9 cellular contexts compared by ENCODE assay signal in the genomic region with DNA sequence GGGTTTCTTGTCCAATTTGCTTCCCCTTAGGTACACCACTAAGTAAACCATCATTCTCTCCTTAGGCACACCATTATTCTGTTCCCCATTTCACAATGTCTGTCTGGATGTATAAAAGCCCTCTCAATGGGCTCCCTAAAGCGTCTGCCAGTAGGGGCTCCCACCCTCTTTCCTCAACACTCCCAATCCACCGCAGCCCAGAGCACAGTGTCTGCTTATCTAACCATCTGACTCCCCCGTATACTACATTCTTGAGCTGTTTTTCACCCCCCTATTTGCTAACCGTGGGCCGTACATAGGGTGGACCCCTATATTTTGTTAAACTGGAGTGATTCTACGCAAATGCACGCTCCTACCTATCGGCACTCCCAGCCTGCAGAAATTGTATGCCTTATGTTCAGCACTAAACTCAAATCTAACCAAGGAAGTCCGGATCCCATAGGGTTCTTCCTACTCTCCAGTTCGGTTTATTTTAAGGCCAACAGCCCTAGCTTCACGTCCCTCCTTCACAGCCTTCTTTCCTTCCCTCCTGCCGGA. TPM values are rescaled to one million over a fixed set of nuclear protein-coding genes. Genes with fewer than 3 reads are reported as not detected.
DNase-seq lines count a peak whose midpoint lies in the region; ATAC-seq, FAIRE-seq and TF ChIP-seq lines count a peak whose summit lies in the region.
"Had no signal": no experiment of that assay in that cellular context is flagged by ENCODE, and none has a peak within 500 bp of the region (broad histone marks: within the 10 kb centered on the region; RNA-seq: fewer than 3 reads in every experiment).

No MANE protein-coding gene starts in this region.

- peak overlapping the region; percentile 99 for H3K9ac ChIP-seq in keratinocyte (ENCODE audit: control insufficient read depth, extremely low read depth, insufficient read depth, low read length)

- peaks cover 39% of the 10 kb centered on the region for H3K79me2 ChIP-seq in keratinocyte (ENCODE audit: control insufficient read depth, insufficient read depth, low read length)

- DNase-seq in Ammon's horn (ENCODE audit: low spot score) (peak; percentile 31), NOMO-1 treated with dmso at 0.1 percent for 144 hours (lab: John Stamatoyannopoulos, UW; ENCODE audit: unreplicated experiment) (peak; percentile 56), brain microvascular endothelial cell (peak; percentile 23), keratinocyte (ENCODE audit: low read depth, low spot score) (peak; percentile 52), stomach (no peak), NK-92 (lab: John Stamatoyannopoulos, UW; ENCODE audit: unreplicated experiment) (no peak)

- H3K36me3 ChIP-seq in brain microvascular endothelial cell (replicated peaks) (peaks cover 14% of the 10 kb centered on the region), keratinocyte (ENCODE audit: control insufficient read depth in 2 of 2, extremely low read depth in 1 of 2, insufficient read depth in 2 of 2, low read length in 2 of 2) (peaks cover 9% of the 10 kb centered on the region in 2 experiments), stomach (peaks cover 8 to 15% (median 12%) of the 10 kb centered on the region in 4 donors)

- H3K4me3 ChIP-seq in brain microvascular endothelial cell (ENCODE audit: low read depth, low read length) (peak overlapping the region; percentile 97), keratinocyte (ENCODE audit: control insufficient read depth in 2 of 3, extremely low read depth in 1 of 3, insufficient read depth in 2 of 3, low read depth in 1 of 3, low read length in 3 of 3) (peak overlapping the region; percentile 49 to 83 (median 71)), stomach (peak overlapping the region; percentile 75 to 99 (median 91))

- no peak for TF ChIP-seq POLR2A in stomach (IDR thresholded peaks at IDR 0.05)

- TF ChIP-seq CTCF in brain microvascular endothelial cell (IDR thresholded peaks at IDR 0.05; ENCODE audit: low read depth, low read length, missing control alignments) (peak; percentile 58), keratinocyte (optimal IDR thresholded peaks at IDR 0.05 in 1 of 3, IDR thresholded peaks at IDR 0.05 in 1 of 3, conservative IDR thresholded peaks at IDR 0.05 in 1 of 3; ENCODE audit: extremely low read depth in 1 of 3, insufficient read depth in 2 of 3, low read length in 3 of 3) (peak in 2 of 3 experiments; percentile 12 to 17), stomach (IDR thresholded peaks at IDR 0.05) (no peak)

- peaks cover 6% of the 10 kb centered on the region for H4K20me1 ChIP-seq in keratinocyte (ENCODE audit: control insufficient read depth, extremely low read depth, insufficient read depth, low read length)

- H3K27ac ChIP-seq in brain microvascular endothelial cell = peak overlapping the region; percentile 32
- peak overlapping the region; percentile 98 for H3K27ac ChIP-seq in keratinocyte (ENCODE audit: control insufficient read depth, insufficient read depth, low read length)
- H3K27ac ChIP-seq in stomach = peak overlapping the region; percentile 78 to 97 (median 94)

- in situ Hi-C loops in brain microvascular endothelial cell (cut with HindIII; ENCODE audit: low pct_ligation_motif_present, low sequenced_read_pairs) = no loop called here

- H3K4me2 ChIP-seq in keratinocyte (ENCODE audit: control insufficient read depth, extremely low read depth, insufficient read depth, low read depth, low read length) = peak overlapping the region; percentile 97

- H3K9me3 ChIP-seq in keratinocyte (ENCODE audit: control insufficient read depth, low read depth, low read length) (no peaks in the 10 kb centered on the region), stomach (no peaks in the 10 kb centered on the region)

- H3K27me3 ChIP-seq in brain microvascular endothelial cell (replicated peaks) = no peaks in the 10 kb centered on the region
- no peaks in the 10 kb centered on the region for H3K27me3 ChIP-seq in keratinocyte (ENCODE audit: control insufficient read depth, extremely low read depth, insufficient read depth, low read length)
- peaks cover 0 to 32% (median 0%) of the 10 kb centered on the region in 3 donors for H3K27me3 ChIP-seq in stomach

- peak overlapping the region; percentile 69 for H2AFZ ChIP-seq in keratinocyte (ENCODE audit: control insufficient read depth, low read length)

- intact Hi-C loops in stomach (cut with DNase I; ENCODE audit: low total_unique reads) = no loop called here

- ATAC-seq in GM18502 (IDR thresholded peaks at IDR 0.05; ENCODE audit: poor library complexity, unreplicated experiment) (peak; percentile 24), HG03095 (IDR thresholded peaks at IDR 0.05; ENCODE audit: unreplicated experiment) (peak; percentile 7)

- peaks cover 34% of the 10 kb centered on the region for H3K4me1 ChIP-seq in keratinocyte (ENCODE audit: control insufficient read depth, extremely low read depth, insufficient read depth, low read length)
- peaks cover 8 to 37% (median 31%) of the 10 kb centered on the region in 4 donors for H3K4me1 ChIP-seq in stomach

- TF ChIP-seq EP300 in stomach (IDR thresholded peaks at IDR 0.05) = no peak

- no peaks in the 10 kb centered on the region for H3K9me1 ChIP-seq in keratinocyte (ENCODE audit: control insufficient read depth, extremely low read depth, insufficient read depth, low read length)

- dilution Hi-C loops in keratinocyte (cut with MboI; ENCODE audit: extremely low pct_ligation_motif_present, low sequenced_read_pairs) = no loop called here

- 0 to 1% (median 0%) methylated on average over 12 of the region's 12 CpGs for WGBS in stomach, 5 donors

- FAIRE-seq in keratinocyte (lab: Jason Lieb, UNC) = no peak

RNA-seq across cellular contexts. Expression of gene PSMD3, which starts 0.7 kb away (rescaled TPM):
- 97.1 to 169 TPM (median 108 TPM) in 3 replicates for polyA plus RNA-seq in keratinocyte
- polyA plus RNA-seq in keratinocyte (2011; ENCODE audit: low read depth) = 105 TPM
- polyA plus RNA-seq in keratinocyte (2011; cell fraction: cytosol; rRNA removed) = 108 and 128 TPM in 2 replicates
- polyA plus RNA-seq in keratinocyte (2011; cell fraction: nucleus; rRNA removed) = 162 and 174 TPM in 2 replicates
- polyA plus RNA-seq in keratinocyte (2012; ENCODE audit: low replicate concordance) = 129 and 159 TPM in 2 replicates
- 114 to 244 TPM (median 137 TPM) in 3 replicates for polyA minus RNA-seq in keratinocyte
- polyA minus RNA-seq in keratinocyte (2011; cell fraction: cytosol; rRNA and poly(A)+ RNA removed) = 90.9 TPM
- 61.0 and 68.6 TPM in 2 replicates for polyA minus RNA-seq in keratinocyte (2011; cell fraction: nucleus; rRNA and poly(A)+ RNA removed)
- 100 to 1,000 TPM in 1 of 5 donors, 10 to 100 TPM in 4; 13.4 to 140 (median 41.7) TPM for total RNA-seq in stomach
- polyA plus RNA-seq in stomach = 10 to 100 TPM; 45.9 to 53.8 (median 51.2) TPM

RNA-seq across cellular contexts. Expression of gene GSDMA, which starts 17.1 kb away (rescaled TPM):
- polyA plus RNA-seq in keratinocyte (5.0 to 9.8 TPM (median 8.5 TPM) in 3 replicates), stomach (under 1 TPM in 2 of 3 donors, not detected in 1; 0.08 to 0.92 TPM)
- 82.1 TPM for polyA plus RNA-seq in keratinocyte (2011; ENCODE audit: low read depth)
- 4.2 and 4.8 TPM in 2 replicates for polyA plus RNA-seq in keratinocyte (2011; cell fraction: cytosol; rRNA removed)
- polyA plus RNA-seq in keratinocyte (2011; cell fraction: nucleus; rRNA removed) = 6.4 and 7.4 TPM in 2 replicates
- polyA plus RNA-seq in keratinocyte (2012; ENCODE audit: low replicate concordance) = 6.5 and 78.8 TPM in 2 replicates
- 10.6 to 15.5 TPM (median 12.3 TPM) in 3 replicates for polyA minus RNA-seq in keratinocyte
- 2.9 TPM for polyA minus RNA-seq in keratinocyte (2011; cell fraction: cytosol; rRNA and poly(A)+ RNA removed)
- 4.3 and 6.3 TPM in 2 replicates for polyA minus RNA-seq in keratinocyte (2011; cell fraction: nucleus; rRNA and poly(A)+ RNA removed)
- total RNA-seq in stomach = not detected

RNA-seq across cellular contexts. Expression of gene CSF3, which starts 35.3 kb away (rescaled TPM):
- polyA plus RNA-seq in keratinocyte (0.19 to 0.84 TPM (median 0.76 TPM) in 3 replicates), stomach (10 to 100 TPM in 1 of 3 donors, 1 to 10 TPM in 2; 1.4 to 16.2 (median 4.0) TPM)
- polyA plus RNA-seq in keratinocyte (2011; ENCODE audit: low read depth) = not detected
- 0.26 and 0.30 TPM in 2 replicates for polyA plus RNA-seq in keratinocyte (2011; cell fraction: cytosol; rRNA removed)
- polyA plus RNA-seq in keratinocyte (2011; cell fraction: nucleus; rRNA removed) = 0.43 and 0.45 TPM in 2 replicates
- 0.66 TPM in 1 of 2 replicates, not detected in the other for polyA plus RNA-seq in keratinocyte (2012; ENCODE audit: low replicate concordance)
- 0.19 to 0.72 TPM (median 0.40 TPM) in 3 replicates for polyA minus RNA-seq in keratinocyte
- polyA minus RNA-seq in keratinocyte (2011; cell fraction: cytosol; rRNA and poly(A)+ RNA removed) = not detected
- 0.53 TPM in 1 of 2 replicates, not detected in the other for polyA minus RNA-seq in keratinocyte (2011; cell fraction: nucleus; rRNA and poly(A)+ RNA removed)
- 1 to 10 TPM in 2 of 5 donors, under 1 TPM in 1, not detected in 2; 0.55 to 1.7 (median 1.2) TPM for total RNA-seq in stomach
- total RNA-seq: T-helper 1 cell treated with Interleukin-12 subunit alpha and Interleukin-12 subunit beta and Interleukin-4 antibody, amounts not matched to agents 30 ng/mL and 1 ng/mL, for 36 hours had no signal

RNA-seq across cellular contexts. Expression of gene LRRC3C, which starts 52.4 kb away (rescaled TPM):
- polyA plus RNA-seq in keratinocyte (not detected in 3 replicates), stomach (not detected)
- not detected for polyA plus RNA-seq in keratinocyte (2011; ENCODE audit: low read depth)
- polyA plus RNA-seq in keratinocyte (2011; cell fraction: cytosol; rRNA removed) = not detected in 2 replicates
- polyA plus RNA-seq in keratinocyte (2011; cell fraction: nucleus; rRNA removed) = not detected in 2 replicates
- not detected in 2 replicates for polyA plus RNA-seq in keratinocyte (2012; ENCODE audit: low replicate concordance)
- polyA minus RNA-seq in keratinocyte = not detected in 3 replicates
- not detected for polyA minus RNA-seq in keratinocyte (2011; cell fraction: cytosol; rRNA and poly(A)+ RNA removed)
- polyA minus RNA-seq in keratinocyte (2011; cell fraction: nucleus; rRNA and poly(A)+ RNA removed) = not detected in 2 replicates
- total RNA-seq in stomach = not detected
- total RNA-seq: T-helper 1 cell treated with Interleukin-12 subunit alpha and Interleukin-12 subunit beta and Interleukin-4 antibody, amounts not matched to agents 30 ng/mL and 1 ng/mL, for 36 hours had no signal

RNA-seq across cellular contexts. Expression of gene ORMDL3, which starts 52.5 kb away (rescaled TPM):
- 22.0 to 91.4 TPM (median 36.3 TPM) in 3 replicates for polyA plus RNA-seq in keratinocyte
- polyA plus RNA-seq in keratinocyte (2011; ENCODE audit: low read depth) = 12.5 TPM
- 46.4 and 47.5 TPM in 2 replicates for polyA plus RNA-seq in keratinocyte (2011; cell fraction: cytosol; rRNA removed)
- polyA plus RNA-seq in keratinocyte (2011; cell fraction: nucleus; rRNA removed) = 88.7 and 121 TPM in 2 replicates
- 28.0 and 49.1 TPM in 2 replicates for polyA plus RNA-seq in keratinocyte (2012; ENCODE audit: low replicate concordance)
- 71.6 to 156 TPM (median 154 TPM) in 3 replicates for polyA minus RNA-seq in keratinocyte
- 37.6 TPM for polyA minus RNA-seq in keratinocyte (2011; cell fraction: cytosol; rRNA and poly(A)+ RNA removed)
- 27.5 and 51.5 TPM in 2 replicates for polyA minus RNA-seq in keratinocyte (2011; cell fraction: nucleus; rRNA and poly(A)+ RNA removed)
- total RNA-seq in stomach = 100 to 1,000 TPM in 1 of 5 donors, 10 to 100 TPM in 4; 16.5 to 117 (median 64.5) TPM
- polyA plus RNA-seq in stomach = 10 to 100 TPM; 28.6 to 44.3 (median 34.5) TPM

Comparison
In these comparisons a context has a peak if more than half of its experiments do, and no peak if none do; other contexts are left out.
1. DNase-seq: peak in Ammon's horn (single experiment), NOMO-1 treated with dmso at 0.1 percent for 144 hours (single experiment), brain microvascular endothelial cell (single experiment) and keratinocyte (single experiment); none in stomach (single experiment) and NK-92 (single experiment).
2. H3K27ac ChIP-seq: peak in every context shown above with its lines; median percentile 98 in keratinocyte; 94 in stomach; 32 in brain microvascular endothelial cell.
3. CTCF ChIP-seq: peak in brain microvascular endothelial cell (single experiment) and keratinocyte (2 of 3); none in stomach (0 of 7).
4. Peak in every context shown above with its lines, with median percentiles within 50 percentile points of each other: H3K4me3 ChIP-seq.